Comparison of ENCODE assay signal across 18 cellular contexts in the genomic region with DNA sequence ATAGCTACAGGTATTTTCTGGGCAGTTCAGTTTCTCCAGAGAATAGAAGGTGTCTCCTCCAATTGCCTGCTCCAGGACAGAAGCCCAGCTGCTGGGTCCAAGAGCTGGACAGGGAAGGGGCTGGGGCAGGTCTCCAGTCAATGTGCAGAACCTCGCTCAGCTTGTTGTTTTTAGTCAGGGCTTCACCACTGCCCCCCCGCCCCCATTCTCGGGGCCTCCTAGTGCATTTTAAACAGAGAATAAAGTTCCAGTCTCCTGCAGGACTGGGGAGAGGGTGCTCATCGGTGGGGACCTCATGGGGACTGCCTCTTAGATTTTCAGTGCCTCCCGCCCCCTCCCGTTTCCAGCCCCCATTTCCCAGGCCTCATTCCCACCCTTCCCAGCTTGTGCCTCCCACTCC.
DNase-seq lines count a peak whose midpoint lies in the region; ATAC-seq and TF ChIP-seq lines count a peak whose summit lies in the region.
"Had no signal": no experiment of that assay in that cellular context is flagged by ENCODE, and none has a peak within 500 bp of the region (broad histone marks: within the 10 kb centered on the region; RNA-seq: fewer than 3 reads in every experiment).

No MANE protein-coding gene starts in this region.

- H3K4me1 ChIP-seq in lower lobe of right lung (no peaks in the 10 kb centered on the region), aorta (ENCODE audit: control insufficient read depth in 1 of 2, insufficient read depth in 2 of 2, low read length in 2 of 2) (no peaks in the 10 kb centered on the region)

- DNase-seq in left ventricle myocardium superior (peak; percentile 4), cardiac septum (ENCODE audit: low spot score) (no peak), chondrocyte (ENCODE audit: low spot score) (peak; percentile 33), lower lobe of right lung (peak; percentile 10), aorta (peak; percentile 2 to 53), endothelial cell (ENCODE audit: low spot score) (no peak), NCI-H2029 (lab: John Stamatoyannopoulos, UW) (no peak)
- DNase-seq: C1 segment of cervical spinal cord; Calu3; CD4-positive, alpha-beta memory T cell; COR-L47; DMS53; DMS79 treated with DMSO at 0.1 percent for 48 hours; GF-D8; GM23248; H9 had no signal

- H3K4me1 Mint-ChIP-seq in chondrocyte (ENCODE audit: low read depth) (no peaks in the 10 kb centered on the region), endothelial cell (ENCODE audit: unreplicated experiment) (peaks cover 17% of the 10 kb centered on the region)
- H3K4me1 Mint-ChIP-seq: CD4-positive, alpha-beta memory T cell had no signal

- WGBS in aorta, 2 donors: 62 to 79% methylated on average over 6 of the region's 6 CpGs

- no peak overlapping the region for H3K27ac ChIP-seq in lower lobe of right lung
- H3K27ac ChIP-seq in aorta (ENCODE audit: low read depth in 1 of 2, low read length in 2 of 2): no peak overlapping the region
- H3K27ac ChIP-seq: GM23248 had no signal

- H3K36me3 Mint-ChIP-seq in chondrocyte (ENCODE audit: low read depth): peaks cover 12% of the 10 kb centered on the region
- no peaks in the 10 kb centered on the region for H3K36me3 Mint-ChIP-seq in endothelial cell (ENCODE audit: low read depth, unreplicated experiment)
- H3K36me3 Mint-ChIP-seq: CD4-positive, alpha-beta memory T cell had no signal

- ATAC-seq in left ventricle myocardium superior: no peak
- no peak for ATAC-seq in lower lobe of right lung
- ATAC-seq in aorta (ENCODE audit: low FRiP score): no peak
- ATAC-seq in GM21360 (IDR thresholded peaks at IDR 0.05; ENCODE audit: unreplicated experiment): no peak
- ATAC-seq: HCT116 had no signal

- H3K27ac Mint-ChIP-seq in chondrocyte (ENCODE audit: unreplicated experiment) (no peak overlapping the region), endothelial cell (ENCODE audit: unreplicated experiment) (no peak overlapping the region)
- H3K27ac Mint-ChIP-seq: CD4-positive, alpha-beta memory T cell; H9 had no signal

- no peak overlapping the region for H3K4me3 ChIP-seq in lower lobe of right lung
- no peak overlapping the region for H3K4me3 ChIP-seq in aorta (ENCODE audit: low read length in 2 of 2)
- H3K4me3 ChIP-seq: GM23248 had no signal

- H3K9me3 ChIP-seq in lower lobe of right lung: no peaks in the 10 kb centered on the region
- peaks cover 1% of the 10 kb centered on the region for H3K9me3 ChIP-seq in aorta (ENCODE audit: control insufficient read depth, low read length)

- H3K9me3 Mint-ChIP-seq in chondrocyte (ENCODE audit: low read depth): peaks cover 5% of the 10 kb centered on the region
- H3K9me3 Mint-ChIP-seq in endothelial cell (ENCODE audit: unreplicated experiment): no peaks in the 10 kb centered on the region
- H3K9me3 Mint-ChIP-seq: CD4-positive, alpha-beta memory T cell; H9 had no signal

- H3K4me3 Mint-ChIP-seq in chondrocyte (ENCODE audit: unreplicated experiment) (no peak overlapping the region), endothelial cell (ENCODE audit: unreplicated experiment) (no peak overlapping the region)
- H3K4me3 Mint-ChIP-seq: CD4-positive, alpha-beta memory T cell; H9 had no signal

- TF ChIP-seq CTCF in chondrocyte (IDR thresholded peaks at IDR 0.05) (no peak), lower lobe of right lung (IDR thresholded peaks at IDR 0.05) (no peak), endothelial cell (IDR thresholded peaks at IDR 0.05; ENCODE audit: unreplicated experiment) (no peak)

- H3K27me3 ChIP-seq in lower lobe of right lung (ENCODE audit: low read depth) (no peaks in the 10 kb centered on the region), aorta (ENCODE audit: control insufficient read depth in 1 of 2, insufficient read depth in 2 of 2, low read length in 1 of 2) (no peaks in the 10 kb centered on the region)

- intact Hi-C loops in left ventricle myocardium superior (cut with micrococcal nuclease) (no loop called here), cardiac septum (cut with DNase I) (no loop called here), lower lobe of right lung (cut with DNase I) (no loop called here), aorta (cut with DNase I) (no loop called here)

- peaks cover 36% of the 10 kb centered on the region for H3K27me3 Mint-ChIP-seq in chondrocyte (ENCODE audit: low read depth)
- peaks cover 15% of the 10 kb centered on the region for H3K27me3 Mint-ChIP-seq in endothelial cell (ENCODE audit: unreplicated experiment)

- H3K36me3 ChIP-seq in lower lobe of right lung (no peaks in the 10 kb centered on the region), aorta (ENCODE audit: control insufficient read depth in 1 of 2, insufficient read depth in 2 of 2, low read length in 1 of 2) (no peaks in the 10 kb centered on the region)

Comparison
In these comparisons a context has a peak if more than half of its experiments do, and no peak if none do; other contexts are left out.
1. DNase-seq: peak in left ventricle myocardium superior (single experiment), chondrocyte (single experiment), lower lobe of right lung (single experiment) and aorta (2 of 2); none in cardiac septum (single experiment), endothelial cell (single experiment) and NCI-H2029 (single experiment).